8 cellular contexts compared by ENCODE assay signal in the genomic region with DNA sequence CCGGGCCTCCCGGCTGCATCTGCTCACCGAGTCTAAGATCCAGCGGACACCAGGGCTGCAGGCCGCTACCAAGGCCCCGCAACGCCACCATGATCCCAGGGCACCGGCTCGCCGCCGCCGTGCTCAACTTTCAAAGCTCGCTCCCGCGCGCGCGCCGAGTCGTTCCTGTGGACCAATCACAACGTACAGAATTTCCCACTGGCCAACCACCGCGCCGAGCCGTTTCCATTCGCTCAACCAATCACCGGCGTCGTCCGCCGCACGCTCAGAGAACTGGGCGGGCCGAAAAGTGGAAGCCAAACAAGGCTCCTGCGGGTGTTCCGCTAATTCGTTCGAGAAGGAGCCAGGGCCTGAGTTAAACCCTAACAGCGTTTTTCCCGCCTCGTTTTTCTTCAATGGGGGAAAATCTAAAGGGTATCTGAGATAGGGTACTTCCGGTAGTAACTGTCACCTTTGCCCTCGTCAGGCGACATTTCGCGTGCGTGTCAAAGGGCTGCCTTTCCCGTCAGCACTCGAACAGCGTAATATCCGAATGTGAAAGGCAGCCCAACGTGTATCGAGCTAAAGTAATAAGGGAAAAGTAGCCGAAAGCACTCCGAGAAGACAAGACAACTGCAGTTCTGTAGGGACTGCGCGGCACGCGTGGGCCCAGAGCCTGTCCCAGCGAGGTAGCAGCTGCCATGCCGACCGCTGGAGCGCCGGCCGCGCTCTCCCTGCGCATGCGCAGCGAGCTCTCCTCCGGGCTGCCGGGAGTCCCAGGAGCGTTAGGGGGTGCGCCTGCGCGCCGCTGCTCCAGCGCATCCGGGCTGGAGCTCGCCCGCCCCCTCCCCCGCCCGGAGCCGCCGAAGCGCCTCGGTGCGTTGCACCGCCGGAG. TPM values are rescaled to one million over a fixed set of nuclear protein-coding genes. Genes with fewer than 3 reads are reported as not detected.
DNase-seq lines count a peak whose midpoint lies in the region; ATAC-seq, FAIRE-seq and TF ChIP-seq lines count a peak whose summit lies in the region.

A gene with protein sequence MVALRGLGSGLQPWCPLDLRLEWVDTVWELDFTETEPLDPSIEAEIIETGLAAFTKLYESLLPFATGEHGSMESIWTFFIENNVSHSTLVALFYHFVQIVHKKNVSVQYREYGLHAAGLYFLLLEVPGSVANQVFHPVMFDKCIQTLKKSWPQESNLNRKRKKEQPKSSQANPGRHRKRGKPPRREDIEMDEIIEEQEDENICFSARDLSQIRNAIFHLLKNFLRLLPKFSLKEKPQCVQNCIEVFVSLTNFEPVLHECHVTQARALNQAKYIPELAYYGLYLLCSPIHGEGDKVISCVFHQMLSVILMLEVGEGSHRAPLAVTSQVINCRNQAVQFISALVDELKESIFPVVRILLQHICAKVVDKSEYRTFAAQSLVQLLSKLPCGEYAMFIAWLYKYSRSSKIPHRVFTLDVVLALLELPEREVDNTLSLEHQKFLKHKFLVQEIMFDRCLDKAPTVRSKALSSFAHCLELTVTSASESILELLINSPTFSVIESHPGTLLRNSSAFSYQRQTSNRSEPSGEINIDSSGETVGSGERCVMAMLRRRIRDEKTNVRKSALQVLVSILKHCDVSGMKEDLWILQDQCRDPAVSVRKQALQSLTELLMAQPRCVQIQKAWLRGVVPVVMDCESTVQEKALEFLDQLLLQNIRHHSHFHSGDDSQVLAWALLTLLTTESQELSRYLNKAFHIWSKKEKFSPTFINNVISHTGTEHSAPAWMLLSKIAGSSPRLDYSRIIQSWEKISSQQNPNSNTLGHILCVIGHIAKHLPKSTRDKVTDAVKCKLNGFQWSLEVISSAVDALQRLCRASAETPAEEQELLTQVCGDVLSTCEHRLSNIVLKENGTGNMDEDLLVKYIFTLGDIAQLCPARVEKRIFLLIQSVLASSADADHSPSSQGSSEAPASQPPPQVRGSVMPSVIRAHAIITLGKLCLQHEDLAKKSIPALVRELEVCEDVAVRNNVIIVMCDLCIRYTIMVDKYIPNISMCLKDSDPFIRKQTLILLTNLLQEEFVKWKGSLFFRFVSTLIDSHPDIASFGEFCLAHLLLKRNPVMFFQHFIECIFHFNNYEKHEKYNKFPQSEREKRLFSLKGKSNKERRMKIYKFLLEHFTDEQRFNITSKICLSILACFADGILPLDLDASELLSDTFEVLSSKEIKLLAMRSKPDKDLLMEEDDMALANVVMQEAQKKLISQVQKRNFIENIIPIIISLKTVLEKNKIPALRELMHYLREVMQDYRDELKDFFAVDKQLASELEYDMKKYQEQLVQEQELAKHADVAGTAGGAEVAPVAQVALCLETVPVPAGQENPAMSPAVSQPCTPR (N-terminal part only) (minus strand): TSS at position 132 of the 874 bp plus-strand sequence. CDS start 41 bp downstream, at position 91.
A gene (plus strand): TSS at position 836 of the 874 bp plus-strand sequence. CDS start 452 bp downstream, outside the sequence.

- H3K4me3 ChIP-seq in GM12864 (ENCODE audit: low read depth, low read length) (peak within 1 kb of the TSS; percentile 81), pancreas (peak within 1 kb of the TSS; percentile 65 to 76 (median 72)), tibial artery (peak within 1 kb of the TSS; percentile 74 to 86)

- TF ChIP-seq CTCF in GM12864 (IDR thresholded peaks at IDR 0.05; ENCODE audit: low read depth, low read length, missing control alignments) (no peak), pancreas (IDR thresholded peaks at IDR 0.05) (no peak), tibial artery (IDR thresholded peaks at IDR 0.05) (peak in 1 of 2 experiments; percentile 30)

- H3K27me3 ChIP-seq in pancreas, result no peaks in the 10 kb centered on the region
- H3K27me3 ChIP-seq in tibial artery, result no peaks in the 10 kb centered on the region

- DNase-seq in GM12864 (ENCODE audit: low read depth) (peak; percentile 87), NCI-H1417 (lab: John Stamatoyannopoulos, UW) (peak; percentile 98 to 99 (median 98)), SW 1271 (lab: John Stamatoyannopoulos, UW) (peak; percentile 87 to 89), Right ventricle myocardium inferior (ENCODE audit: missing footprints) (peak; percentile 99), pancreas (peak; percentile 95 to 98 (median 96)), tibial artery (peak; percentile 96 to 97)
- DNase-seq in activated naive CD8-positive, alpha-beta T cell treated with anti-CD3 and anti-CD28 coated beads, Interleukin-2, amount 50 U/mL, for 16 hours (ENCODE audit: low read depth, low spot score), result peak; percentile 92

- peak within 1 kb of the TSS; percentile 89 to 97 (median 94) for H3K27ac ChIP-seq in pancreas
- H3K27ac ChIP-seq in tibial artery, result peak within 1 kb of the TSS; percentile 85 to 87

- H3K36me3 ChIP-seq in pancreas (no peaks in the 10 kb centered on the region), tibial artery (peaks cover 0 to 9% (median 3%) of the 10 kb centered on the region in 3 donors)

- peak; percentile 29 for FAIRE-seq in pancreas (lab: Jason Lieb, UNC)

- H3K4me1 ChIP-seq in pancreas (peaks cover 0 to 30% (median 9%) of the 10 kb centered on the region in 3 donors), tibial artery (peaks cover 0 to 40% (median 28%) of the 10 kb centered on the region in 4 donors)

- ATAC-seq in HG02759 (IDR thresholded peaks at IDR 0.05; ENCODE audit: unreplicated experiment) (peak; percentile 76), Right ventricle myocardium inferior (peak; percentile 95), pancreas (peak; percentile 92 to 97 (median 94))

- WGBS in pancreas, 2 donors, result 0 to 1% methylated on average over 50 to 89 of the region's 89 CpGs

- intact Hi-C loops in Right ventricle myocardium inferior (cut with DNase I), result loop anchor here (1.0 to 10.0 kb wide), 3 partner anchors 29 to 269 kb away; a partner anchor contains a TSS
- intact Hi-C loops in pancreas (cut with DNase I), result no loop called here
- intact Hi-C loops in tibial artery (cut with DNase I; ENCODE audit: low total_unique reads), result loop anchor here (2.0 kb wide), 1 partner anchor 29 kb away; a partner anchor contains a TSS

- H3K9me3 ChIP-seq in pancreas (no peaks in the 10 kb centered on the region), tibial artery (no peaks in the 10 kb centered on the region)

RNA-seq across cellular contexts. Expression of the first gene that starts in this region (rescaled TPM):
- total RNA-seq in Right ventricle myocardium inferior, result 12.3 TPM
- 1 to 10 TPM; 5.0 to 9.5 (median 6.9) TPM for total RNA-seq in pancreas
- 1 to 10 TPM; 4.5 to 5.2 TPM for polyA plus RNA-seq in pancreas

RNA-seq across cellular contexts. Expression of the second gene that starts in this region (rescaled TPM):
- total RNA-seq in Right ventricle myocardium inferior (39.5 TPM), pancreas (10 to 100 TPM; 21.6 to 30.1 (median 26.5) TPM)
- 10 to 100 TPM; 18.1 to 30.3 TPM for polyA plus RNA-seq in pancreas

Comparison
In these comparisons a context has a peak if more than half of its experiments do, and no peak if none do; other contexts are left out.
1. Peak in every context shown above with its lines: DNase-seq, ATAC-seq, H3K4me3 ChIP-seq and H3K27ac ChIP-seq.
2. intact Hi-C loops: an anchor here in Right ventricle myocardium inferior (1.0 to 10.0 kb wide) and tibial artery (2.0 kb wide); none called in pancreas.